Comparison of ENCODE assay signal across 9 cellular contexts in the genomic region with DNA sequence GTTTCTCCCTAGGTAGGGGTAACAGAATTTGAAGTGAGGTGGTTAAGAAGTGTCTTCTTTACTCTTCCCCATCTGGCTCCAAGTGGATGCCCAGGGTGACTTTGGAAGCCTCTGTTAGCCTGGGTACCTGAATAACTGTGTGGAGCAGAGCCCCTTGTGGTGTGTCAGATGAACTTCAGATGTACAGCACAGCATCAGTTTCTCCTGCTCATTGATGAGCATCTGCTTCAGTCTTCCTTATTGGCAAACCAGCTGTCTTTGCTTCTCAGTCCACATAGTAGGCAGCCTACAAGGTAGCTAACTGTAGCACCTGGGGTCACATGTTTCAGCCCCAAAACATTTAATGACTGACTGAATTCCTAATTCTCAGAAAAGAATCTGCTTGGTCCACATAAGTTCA. TPM values are rescaled to one million over a fixed set of nuclear protein-coding genes. Genes with fewer than 3 reads are reported as not detected.
A peak's percentile ranks its signal among the peaks of the same experiment; 100 is the strongest.
DNase-seq lines count a peak whose midpoint lies in the region; ATAC-seq and TF ChIP-seq lines count a peak whose summit lies in the region.
"Had no signal": no experiment of that assay in that cellular context is flagged by ENCODE, and none has a peak within 500 bp of the region (broad histone marks: within the 10 kb centered on the region; RNA-seq: fewer than 3 reads in every experiment).

No MANE protein-coding gene starts in this region.

- no peaks in the 10 kb centered on the region for H3K9me3 Mint-ChIP-seq in activated CD4-positive, alpha-beta T cell treated with anti-CD3 and anti-CD28 coated beads, Interleukin-2, amount 10 ng/mL, durations not matched to agents 7 days and 5 days

- intact Hi-C loops in aorta (cut with DNase I) = no loop called here

- H3K4me3 ChIP-seq in aorta (ENCODE audit: low read length in 2 of 2) = no peak overlapping the region

- H3K4me1 Mint-ChIP-seq in activated CD4-positive, alpha-beta T cell treated with anti-CD3 and anti-CD28 coated beads, Interleukin-2, amount 10 ng/mL, durations not matched to agents 7 days and 5 days = no peaks in the 10 kb centered on the region

- POLR2A ChIA-PET in activated CD4-positive, alpha-beta T cell treated with anti-CD3 and anti-CD28 coated beads, Interleukin-2, amount 10 ng/mL, durations not matched to agents 7 days and 5 days (lab: Charles Lee) = no interaction called here

- H3K27me3 Mint-ChIP-seq in activated CD4-positive, alpha-beta T cell treated with anti-CD3 and anti-CD28 coated beads, Interleukin-2, amount 10 ng/mL, durations not matched to agents 7 days and 5 days = peaks cover 12% of the 10 kb centered on the region

- no peak for TF ChIP-seq POLR2A in erythroblast (IDR thresholded peaks at IDR 0.05; ENCODE audit: low read length)

- no peak overlapping the region for H3K27ac ChIP-seq in aorta (ENCODE audit: low read depth in 1 of 2, low read length in 2 of 2)

- no peaks in the 10 kb centered on the region for H3K4me1 ChIP-seq in aorta (ENCODE audit: control insufficient read depth in 1 of 2, insufficient read depth in 2 of 2, low read length in 2 of 2)

- no peaks in the 10 kb centered on the region for H3K36me3 Mint-ChIP-seq in activated CD4-positive, alpha-beta T cell treated with anti-CD3 and anti-CD28 coated beads, Interleukin-2, amount 10 ng/mL, durations not matched to agents 7 days and 5 days (ENCODE audit: low read depth)
- H3K36me3 Mint-ChIP-seq: activated naive CD8-positive, alpha-beta T cell had no signal

- DNase-seq in activated CD4-positive, alpha-beta T cell treated with anti-CD3 and anti-CD28 coated beads, Interleukin-2, amount 10 ng/mL, durations not matched to agents 7 days and 5 days = peak; percentile 7
- DNase-seq in activated CD4-positive, alpha-beta T cell treated with anti-CD3 and anti-CD28 coated beads, Interleukin-2, amount 50 U/mL, for 48 hours = no peak
- peak; percentile 48 for DNase-seq in HCEC 1CT
- DNase-seq in NCI-H82 treated with DMSO at 0.1 percent for 48 hours (lab: John Stamatoyannopoulos, UW; ENCODE audit: unreplicated experiment) = peak; percentile 2
- peak; percentile 58 to 72 for DNase-seq in erythroblast (lab: John Stamatoyannopoulos, UW)
- DNase-seq in aorta = no peak
- DNase-seq in mesenteric fat pad (ENCODE audit: low spot score) = no peak
- no peak for DNase-seq in activated T-cell treated with anti-CD3 and anti-CD28 coated beads, Interleukin-2, amount 50 U/mL, for 48 hours

- H3K27me3 ChIP-seq in aorta (ENCODE audit: control insufficient read depth in 1 of 2, insufficient read depth in 2 of 2, low read length in 1 of 2) = no peaks in the 10 kb centered on the region

- CTCF ChIA-PET in activated CD4-positive, alpha-beta T cell treated with anti-CD3 and anti-CD28 coated beads, Interleukin-2, amount 10 ng/mL, durations not matched to agents 7 days and 5 days (lab: Charles Lee) = no interaction called here

- no peaks in the 10 kb centered on the region for H3K36me3 ChIP-seq in aorta (ENCODE audit: control insufficient read depth in 1 of 2, insufficient read depth in 2 of 2, low read length in 1 of 2)

- H3K4me3 Mint-ChIP-seq in activated CD4-positive, alpha-beta T cell treated with anti-CD3 and anti-CD28 coated beads, Interleukin-2, amount 10 ng/mL, durations not matched to agents 7 days and 5 days = no peak overlapping the region
- H3K4me3 Mint-ChIP-seq: activated naive CD8-positive, alpha-beta T cell had no signal

- peak; percentile 22 for ATAC-seq in aorta (ENCODE audit: low FRiP score)

- no peak overlapping the region for H3K27ac Mint-ChIP-seq in activated CD4-positive, alpha-beta T cell treated with anti-CD3 and anti-CD28 coated beads, Interleukin-2, amount 10 ng/mL, durations not matched to agents 7 days and 5 days
- H3K27ac Mint-ChIP-seq: activated naive CD8-positive, alpha-beta T cell had no signal

- no peaks in the 10 kb centered on the region for H3K9me3 ChIP-seq in aorta (ENCODE audit: control insufficient read depth, low read length)

RNA-seq across cellular contexts. Expression of gene ATP8B1, which starts 56.2 kb away (rescaled TPM):
- not detected for total RNA-seq in activated CD4-positive, alpha-beta T cell treated with anti-CD3 and anti-CD28 coated beads, Interleukin-2, amount 10 ng/mL, durations not matched to agents 7 days and 5 days
- total RNA-seq in aorta = 100 to 1,000 TPM in 1 of 2 donors, 10 to 100 TPM in 1; 76.5 to 101 TPM
- 10 to 100 TPM; 11.6 to 33.1 TPM for polyA plus RNA-seq in aorta
- total RNA-seq in mesenteric fat pad = 7.8 TPM

Comparison
In these comparisons a context has a peak if more than half of its experiments do, and no peak if none do; other contexts are left out.
1. DNase-seq: peak in activated CD4-positive, alpha-beta T cell treated with anti-CD3 and anti-CD28 coated beads, Interleukin-2, amount 10 ng/mL, durations not matched to agents 7 days and 5 days (single experiment), HCEC 1CT (single experiment), NCI-H82 treated with DMSO at 0.1 percent for 48 hours (single experiment) and erythroblast (2 of 2); none in activated CD4-positive, alpha-beta T cell treated with anti-CD3 and anti-CD28 coated beads, Interleukin-2, amount 50 U/mL, for 48 hours (0 of 2), aorta (0 of 2), mesenteric fat pad (single experiment) and activated T-cell treated with anti-CD3 and anti-CD28 coated beads, Interleukin-2, amount 50 U/mL, for 48 hours (0 of 2).